Comparison of ENCODE assay signal across 22 cellular contexts in the genomic region with DNA sequence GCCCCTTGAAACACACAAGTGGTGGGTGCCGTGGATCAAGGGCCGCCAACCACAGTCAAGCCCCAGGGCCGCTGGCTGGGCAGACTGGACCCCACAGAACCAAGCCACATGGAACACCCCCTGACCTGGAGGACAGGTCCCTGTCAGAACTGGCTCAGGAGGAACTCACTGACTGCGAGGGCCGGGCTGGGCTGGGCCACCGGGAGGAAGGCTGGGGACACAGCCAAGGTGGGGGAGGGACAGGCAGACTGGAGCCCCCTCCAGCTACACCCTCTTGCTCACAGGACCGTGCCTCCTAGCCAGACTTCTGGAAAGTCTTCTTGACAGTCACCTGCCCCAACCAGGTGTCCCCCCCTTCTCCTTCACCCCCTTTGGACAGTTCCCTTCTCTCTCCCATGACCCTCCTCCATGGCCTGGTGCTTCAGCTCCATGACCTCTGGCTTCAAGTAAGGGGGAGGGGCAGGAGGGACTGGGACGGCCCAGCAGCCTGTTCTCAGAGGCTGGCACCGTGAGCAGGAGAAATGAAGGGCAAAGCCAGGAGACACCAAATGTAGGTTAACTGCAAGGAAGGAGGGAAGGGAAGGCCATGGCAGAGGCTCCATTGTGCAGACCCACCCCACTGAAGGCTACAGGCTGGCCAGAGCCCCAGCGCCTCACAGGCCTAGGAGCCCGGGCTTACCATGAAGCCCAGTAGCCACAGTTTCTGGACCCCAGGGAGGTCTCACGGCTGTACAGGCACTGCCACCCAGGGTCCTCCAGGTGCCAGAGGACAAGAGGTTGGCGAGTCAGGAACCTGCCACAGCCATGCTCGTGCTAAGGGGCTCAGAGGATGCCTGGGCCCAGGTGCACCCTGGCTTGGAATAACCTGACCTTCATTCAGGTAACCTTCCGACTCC. TPM values are rescaled to one million over a fixed set of nuclear protein-coding genes. Genes with fewer than 3 reads are reported as not detected.
"Had no signal": no experiment of that assay in that cellular context is flagged by ENCODE, and none has a peak within 500 bp of the region (broad histone marks: within the 10 kb centered on the region; RNA-seq: fewer than 3 reads in every experiment).

No MANE protein-coding gene starts in this region.

- DNase-seq: caudate nucleus; effector CD4-positive, alpha-beta T cell; foreskin melanocyte; hippocampal formation; kidney glomerular epithelial cell; naive thymus-derived CD4-positive, alpha-beta T cell; nephron progenitor cell; right cardiac atrium; stimulated activated CD4-positive, alpha-beta T cell treated with anti-CD3 and anti-CD28 coated beads, Interleukin-15, amount 100 ng/mL, for 24 hours; stimulated activated CD4-positive, alpha-beta T cell treated with anti-CD3 and anti-CD28 coated beads, Interleukin-1b, Interleukin-23, amount 100 ng/mL, for 48 hours; stimulated activated CD4-positive, alpha-beta T cell treated with anti-CD3 and anti-CD28 coated beads, Interleukin-4, amount 100 ng/mL, for 24 hours; stimulated activated naive CD4-positive, alpha-beta T cell; stomach; substantia nigra had no signal

- H3K4me3 ChIP-seq: coronary artery, ovary, stomach, thoracic aorta, transverse colon had no signal

- ATAC-seq: naive thymus-derived CD4-positive, alpha-beta T cell had no signal

- H3K9me3 ChIP-seq: ovary, stomach, thoracic aorta, transverse colon had no signal

- H3K27me3 ChIP-seq: ovary, transverse colon had no signal

- H3K27ac ChIP-seq: coronary artery, ovary, stomach, thoracic aorta, transverse colon had no signal

- H3K27me3 Mint-ChIP-seq: naive thymus-derived CD4-positive, alpha-beta T cell; progenitor cell of endocrine pancreas had no signal

- H3K4me1 Mint-ChIP-seq: naive thymus-derived CD4-positive, alpha-beta T cell had no signal

- H3K4me3 Mint-ChIP-seq: naive thymus-derived CD4-positive, alpha-beta T cell; nephron progenitor cell had no signal

- H3K4me1 ChIP-seq: stomach, transverse colon had no signal

- H3K36me3 Mint-ChIP-seq: naive thymus-derived CD4-positive, alpha-beta T cell had no signal

- H3K27ac Mint-ChIP-seq: naive thymus-derived CD4-positive, alpha-beta T cell; progenitor cell of endocrine pancreas had no signal

- H3K36me3 ChIP-seq: ovary, stomach, thoracic aorta, transverse colon had no signal

- H3K9me3 Mint-ChIP-seq: naive thymus-derived CD4-positive, alpha-beta T cell had no signal

RNA-seq across cellular contexts. Expression of gene DUSP9, which starts 22.6 kb away (rescaled TPM):
- total RNA-seq: mononuclear cell; naive thymus-derived CD4-positive, alpha-beta T cell; thoracic aorta; transverse colon had no signal
- polyA plus RNA-seq: naive thymus-derived CD4-positive, alpha-beta T cell; right cardiac atrium had no signal

RNA-seq across cellular contexts. Expression of gene PNCK, which starts 49.2 kb away (rescaled TPM):
- total RNA-seq: dermis microvascular lymphatic vessel endothelial cell, lung microvascular endothelial cell had no signal
- polyA plus RNA-seq: naive thymus-derived CD4-positive, alpha-beta T cell had no signal
